In the genomic region with DNA sequence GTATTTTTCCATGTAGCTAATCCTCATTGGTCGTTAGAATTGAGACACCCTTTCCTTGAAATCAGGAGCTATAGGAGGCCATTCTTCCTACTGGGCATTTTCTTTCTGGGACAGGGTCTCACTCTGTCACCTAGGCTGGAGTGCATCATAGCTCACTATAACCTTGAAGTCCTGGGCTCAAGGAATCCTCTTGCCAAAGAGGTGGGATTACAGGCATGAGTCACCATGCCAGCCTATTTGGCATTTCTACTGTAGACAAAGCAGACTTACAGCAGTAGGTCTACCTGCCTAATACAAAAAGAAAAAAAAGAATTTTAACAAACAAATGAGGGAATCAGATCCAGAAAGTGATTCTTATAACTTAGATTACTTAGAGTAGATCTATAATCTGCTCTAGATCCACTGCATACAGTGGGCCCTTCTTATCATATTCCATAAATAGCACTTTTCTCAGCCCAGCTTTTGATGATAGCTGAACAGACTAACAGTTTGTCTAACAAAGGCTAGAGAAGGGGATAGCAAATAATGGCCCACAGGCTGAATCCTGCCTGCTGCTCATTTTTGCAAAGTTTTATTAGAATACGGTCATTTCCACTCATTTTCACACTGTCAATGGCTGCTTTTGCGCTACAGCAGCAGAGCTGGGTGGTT, we compare ENCODE assay signal across 21 cellular contexts. TPM values are rescaled to one million over a fixed set of nuclear protein-coding genes. Genes with fewer than 3 reads are reported as not detected.
A peak's percentile ranks its signal among the peaks of the same experiment; 100 is the strongest.
DNase-seq lines count a peak whose midpoint lies in the region; ATAC-seq, FAIRE-seq and TF ChIP-seq lines count a peak whose summit lies in the region.
"Had no signal": no experiment of that assay in that cellular context is flagged by ENCODE, and none has a peak within 500 bp of the region (broad histone marks: within the 10 kb centered on the region; RNA-seq: fewer than 3 reads in every experiment).

No MANE protein-coding gene starts in this region.

- H3K9me3 ChIP-seq in breast epithelium (no peaks in the 10 kb centered on the region), gastroesophageal sphincter (no peaks in the 10 kb centered on the region)
- H3K9me3 ChIP-seq: BE2C had no signal

- peaks cover 26% of the 10 kb centered on the region for H3K4me1 Mint-ChIP-seq in MCF 10A (ENCODE audit: insufficient read depth, unreplicated experiment)
- H3K4me1 Mint-ChIP-seq in activated CD4-positive, alpha-beta memory T cell treated with anti-CD3 and anti-CD28 coated beads for 36 hours (ENCODE audit: low read depth): peaks cover 19% of the 10 kb centered on the region

- intact Hi-C loops in MCF 10A (cut with micrococcal nuclease) (loop anchor here (2.0 kb wide), 1 partner anchor 448 kb away; no protein-coding TSS in a partner anchor), breast epithelium (cut with DNase I; ENCODE audit: low total_unique reads) (no loop called here)
- intact Hi-C loops in activated CD4-positive, alpha-beta memory T cell treated with anti-CD3 and anti-CD28 coated beads for 36 hours (cut with micrococcal nuclease): no loop called here

- H3K27ac ChIP-seq in breast epithelium: no peak overlapping the region
- H3K27ac ChIP-seq in gastroesophageal sphincter: no peak overlapping the region
- H3K27ac ChIP-seq: RWPE1 had no signal

- H3K36me3 Mint-ChIP-seq in MCF 10A (ENCODE audit: insufficient read depth, unreplicated experiment): no peaks in the 10 kb centered on the region
- H3K36me3 Mint-ChIP-seq in activated CD4-positive, alpha-beta memory T cell treated with anti-CD3 and anti-CD28 coated beads for 36 hours: no peaks in the 10 kb centered on the region

- no peaks in the 10 kb centered on the region for H3K36me3 ChIP-seq in breast epithelium
- H3K36me3 ChIP-seq in gastroesophageal sphincter: no peaks in the 10 kb centered on the region
- H3K36me3 ChIP-seq: BE2C had no signal

- no peak for ATAC-seq in gastroesophageal sphincter
- no peak for ATAC-seq in HG02623 (IDR thresholded peaks at IDR 0.05; ENCODE audit: unreplicated experiment)
- ATAC-seq: activated naive CD8-positive, alpha-beta T cell treated with anti-CD3 and anti-CD28 coated beads, Interleukin-2, amount 50 U/mL, for 24 hours; HepG2 had no signal

- TF ChIP-seq CTCF in MCF 10A (IDR thresholded peaks at IDR 0.05; ENCODE audit: unreplicated experiment): no peak
- no peak for TF ChIP-seq CTCF in breast epithelium (IDR thresholded peaks at IDR 0.05)
- TF ChIP-seq CTCF in epithelial cell of esophagus (IDR thresholded peaks at IDR 0.05; ENCODE audit: insufficient read depth, low read depth, low read length, missing control alignments): no peak
- no peak for TF ChIP-seq CTCF in gastroesophageal sphincter (IDR thresholded peaks at IDR 0.05)

- POLR2A ChIA-PET in MCF 10A (lab: Yijun Ruan, JAX): interaction anchor here (0.8 to 1.1 kb wide), 2 partner anchors 36 to 37 kb away, joined by 3 to 5 read pairs; a partner anchor contains a TSS
- POLR2A ChIA-PET in activated CD4-positive, alpha-beta memory T cell treated with anti-CD3 and anti-CD28 coated beads for 36 hours (lab: Charles Lee): no interaction called here

- H3K4me1 ChIP-seq in breast epithelium: no peaks in the 10 kb centered on the region
- H3K4me1 ChIP-seq in gastroesophageal sphincter: no peaks in the 10 kb centered on the region
- H3K4me1 ChIP-seq: BE2C had no signal

- no peak for TF ChIP-seq POLR2A in breast epithelium (IDR thresholded peaks at IDR 0.05)
- TF ChIP-seq POLR2A in gastroesophageal sphincter (IDR thresholded peaks at IDR 0.05): no peak

- H3K4me3 ChIP-seq in breast epithelium (no peak overlapping the region), epithelial cell of esophagus (ENCODE audit: low read length) (no peak overlapping the region), gastroesophageal sphincter (no peak overlapping the region)

- TF ChIP-seq EP300 in gastroesophageal sphincter (IDR thresholded peaks at IDR 0.05): no peak

- 75 to 98% methylated on average over 2 to 3 of the region's 3 CpGs for WGBS in gastroesophageal sphincter (ENCODE audit: low coverage in 1 of 2), 2 donors

- H3K9me3 Mint-ChIP-seq in MCF 10A (ENCODE audit: unreplicated experiment): no peaks in the 10 kb centered on the region
- H3K9me3 Mint-ChIP-seq in activated CD4-positive, alpha-beta memory T cell treated with anti-CD3 and anti-CD28 coated beads for 36 hours: no peaks in the 10 kb centered on the region
- H3K9me3 Mint-ChIP-seq: activated CD4-positive, alpha-beta T cell treated with anti-CD3 and anti-CD28 coated beads, Interleukin-2, amount 10 ng/mL, durations not matched to agents 7 days and 5 days; activated naive CD8-positive, alpha-beta T cell treated with anti-CD3 and anti-CD28 coated beads, Interleukin-2, amount 50 U/mL, for 24 hours; type B pancreatic cell had no signal

- no peak overlapping the region for H3K27ac Mint-ChIP-seq in MCF 10A (ENCODE audit: low read depth, unreplicated experiment)
- no peak overlapping the region for H3K27ac Mint-ChIP-seq in activated CD4-positive, alpha-beta memory T cell treated with anti-CD3 and anti-CD28 coated beads for 36 hours
- H3K27ac Mint-ChIP-seq: activated CD4-positive, alpha-beta T cell treated with anti-CD3 and anti-CD28 coated beads, Interleukin-2, amount 10 ng/mL, durations not matched to agents 7 days and 5 days; activated naive CD8-positive, alpha-beta T cell treated with anti-CD3 and anti-CD28 coated beads, Interleukin-2, amount 50 U/mL, for 24 hours; type B pancreatic cell had no signal

- H3K27me3 ChIP-seq in breast epithelium (no peaks in the 10 kb centered on the region), gastroesophageal sphincter (no peaks in the 10 kb centered on the region)
- H3K27me3 ChIP-seq: BE2C had no signal

- CTCF ChIA-PET in MCF 10A (lab: Yijun Ruan, JAX): interaction anchor here (0.6 to 1.7 kb wide), 13 partner anchors 9 to 1743 kb away, joined by 3 to 8 read pairs (median 4); a partner anchor contains a TSS
- CTCF ChIA-PET in activated CD4-positive, alpha-beta memory T cell treated with anti-CD3 and anti-CD28 coated beads for 36 hours (lab: Charles Lee): interaction anchor here (1.7 to 2.2 kb wide), 2 partner anchors 275 to 449 kb away, joined by 3 to 11 read pairs; no protein-coding TSS in a partner anchor

- H3K27me3 Mint-ChIP-seq in MCF 10A (ENCODE audit: insufficient read depth, unreplicated experiment): no peaks in the 10 kb centered on the region
- peaks cover 1% of the 10 kb centered on the region for H3K27me3 Mint-ChIP-seq in activated CD4-positive, alpha-beta memory T cell treated with anti-CD3 and anti-CD28 coated beads for 36 hours

- no TSS peak for BruUV-seq in MCF 10A (replicated peaks; lab: Mats Ljungman, UMichigan)

- H3K4me3 Mint-ChIP-seq in MCF 10A (ENCODE audit: unreplicated experiment): no peak overlapping the region
- H3K4me3 Mint-ChIP-seq in activated CD4-positive, alpha-beta memory T cell treated with anti-CD3 and anti-CD28 coated beads for 36 hours: no peak overlapping the region
- H3K4me3 Mint-ChIP-seq: activated CD4-positive, alpha-beta T cell treated with anti-CD3 and anti-CD28 coated beads, Interleukin-2, amount 10 ng/mL, durations not matched to agents 7 days and 5 days; activated naive CD8-positive, alpha-beta T cell treated with anti-CD3 and anti-CD28 coated beads, Interleukin-2, amount 50 U/mL, for 24 hours; type B pancreatic cell had no signal

- peak; percentile 70 for DNase-seq in MCF 10A (ENCODE audit: unreplicated experiment)
- no peak for DNase-seq in breast epithelium (ENCODE audit: low spot score in 2 of 2)
- peak; percentile 13 for DNase-seq in RCC 7860 (ENCODE audit: low spot score)
- peak; percentile 56 for DNase-seq in epithelial cell of esophagus (ENCODE audit: low read depth)
- peak; percentile 80 for DNase-seq in renal cortical epithelial cell (ENCODE audit: low read depth)
- DNase-seq in activated CD4-positive, alpha-beta memory T cell treated with anti-CD3 and anti-CD28 coated beads for 36 hours: no peak
- DNase-seq: 8988T; activated CD8-positive, alpha-beta memory T cell treated with anti-CD3 and anti-CD28 coated beads, Interleukin-2, amount 50 U/mL, for 4 hours; activated effector memory CD4-positive, alpha-beta T cell treated with Interleukin-2 at 50 U/mL for 16 hours; activated naive CD8-positive, alpha-beta T cell treated with anti-CD3 and anti-CD28 coated beads, Interleukin-2, amount 50 U/mL, for 24 hours; BE2C; central memory CD4-positive, alpha-beta T cell; foreskin melanocyte; NCI-H2107; NCI-H510A had no signal

- no peak for FAIRE-seq in RCC 7860 (lab: Jason Lieb, UNC)

RNA-seq across cellular contexts. Expression of a gene that starts 36.7 kb away (rescaled TPM):
- total RNA-seq in MCF 10A (2022) (9.8 and 11.8 TPM in 2 replicates), breast epithelium (10 to 100 TPM; 27.8 to 40.0 (median 28.2) TPM), renal cortical epithelial cell (15.6 and 26.7 TPM in 2 replicates), gastroesophageal sphincter (10 to 100 TPM; 17.3 to 30.2 (median 23.5) TPM)
- total RNA-seq in activated CD4-positive, alpha-beta memory T cell treated with anti-CD3 and anti-CD28 coated beads for 36 hours: 10 to 100 TPM; 13.3 to 13.8 TPM

Comparison
In these comparisons a context has a peak if more than half of its experiments do, and no peak if none do; other contexts are left out.
1. DNase-seq: peak in MCF 10A (single experiment), RCC 7860 (single experiment), epithelial cell of esophagus (single experiment) and renal cortical epithelial cell (single experiment); none in breast epithelium (0 of 2) and activated CD4-positive, alpha-beta memory T cell treated with anti-CD3 and anti-CD28 coated beads for 36 hours (single experiment).